Comparison of ENCODE assay signal across 8 cellular contexts in genomic region chr19:36771275-36772231, GRCh38. TPM values are rescaled to one million over a fixed set of nuclear protein-coding genes. Genes with fewer than 3 reads are reported as not detected.
DNase-seq lines count a peak whose midpoint lies in the region; ATAC-seq and TF ChIP-seq lines count a peak whose summit lies in the region.

No MANE protein-coding gene starts in this region.

- peak overlapping the region; percentile 97 for H3K4me2 ChIP-seq in neural progenitor cell

- H4K20me1 ChIP-seq in neural progenitor cell (ENCODE audit: low read depth), result no peaks in the 10 kb centered on the region

- H3F3A ChIP-seq in neural progenitor cell (ENCODE audit: low read depth), result no peaks in the 10 kb centered on the region

- H3K9ac ChIP-seq in neural progenitor cell, result peak overlapping the region; percentile 87

- H3K4me3 ChIP-seq in neural progenitor cell, result peak overlapping the region; percentile 74

- H3K9me3 ChIP-seq in neural progenitor cell (ENCODE audit: low read depth), result peaks cover 14% of the 10 kb centered on the region

- DNase-seq in activated naive CD4-positive, alpha-beta T cell treated with Interleukin-2 at 50 U/mL for 16 hours, result peak; percentile 12
- DNase-seq in activated naive CD4-positive, alpha-beta T cell (lab: John Stamatoyannopoulos, UW), result no peak
- DNase-seq in NCI-H2029 (lab: John Stamatoyannopoulos, UW) (peak; percentile 60), germinal center (ENCODE audit: low spot score) (peak; percentile 55), neural progenitor cell (ENCODE audit: low spot score) (peak; percentile 71), NCI-H1436 treated with DMSO at 0.1 percent for 48 hours (lab: John Stamatoyannopoulos, UW) (no peak)
- DNase-seq in activated T-cell treated with anti-CD3 and anti-CD28 coated beads, Interleukin-2, amount 50 U/mL, for 72 hours, result peak; percentile 64 to 71

- no peaks in the 10 kb centered on the region for H3K27me3 Mint-ChIP-seq in activated T-cell treated with anti-CD3 and anti-CD28 coated beads, Interleukin-2, amount 50 U/mL, for 72 hours (ENCODE audit: low read depth)
- H3K27me3 Mint-ChIP-seq in neural progenitor cell (ENCODE audit: insufficient read depth, low read depth), result peaks cover 5% of the 10 kb centered on the region

- H3K4me1 Mint-ChIP-seq in activated T-cell treated with anti-CD3 and anti-CD28 coated beads, Interleukin-2, amount 50 U/mL, for 72 hours (ENCODE audit: low read depth), result peaks cover 25% of the 10 kb centered on the region
- peaks cover 12% of the 10 kb centered on the region for H3K4me1 Mint-ChIP-seq in neural progenitor cell

- H2AFZ ChIP-seq in neural progenitor cell (replicated peaks), result peak overlapping the region; percentile 98

- H3K79me2 ChIP-seq in neural progenitor cell (ENCODE audit: low read depth), result peaks cover 64% of the 10 kb centered on the region

- no peaks in the 10 kb centered on the region for H3K4me1 ChIP-seq in neural progenitor cell

- peak overlapping the region; percentile 89 to 92 for H3K4me3 Mint-ChIP-seq in activated T-cell treated with anti-CD3 and anti-CD28 coated beads, Interleukin-2, amount 50 U/mL, for 72 hours
- peak overlapping the region; percentile 98 for H3K4me3 Mint-ChIP-seq in neural progenitor cell

- H3K27ac Mint-ChIP-seq in activated T-cell treated with anti-CD3 and anti-CD28 coated beads, Interleukin-2, amount 50 U/mL, for 72 hours, result peak overlapping the region; percentile 30
- no peak overlapping the region for H3K27ac Mint-ChIP-seq in neural progenitor cell

- H3K27ac ChIP-seq in neural progenitor cell, result peak overlapping the region; percentile 64

- peaks cover 5 to 14% of the 10 kb centered on the region in 2 donors for H3K9me3 Mint-ChIP-seq in activated T-cell treated with anti-CD3 and anti-CD28 coated beads, Interleukin-2, amount 50 U/mL, for 72 hours
- peaks cover 61% of the 10 kb centered on the region for H3K9me3 Mint-ChIP-seq in neural progenitor cell

- TF ChIP-seq CTCF in neural progenitor cell (IDR thresholded peaks at IDR 0.05), result no peak

- ATAC-seq in activated T-cell treated with anti-CD3 and anti-CD28 coated beads, Interleukin-2, amount 50 U/mL, for 72 hours (replicated peaks in 1 of 2), result peak; percentile 26 to 39
- ATAC-seq in HG02623 (IDR thresholded peaks at IDR 0.05; ENCODE audit: unreplicated experiment), result no peak

- H3K36me3 ChIP-seq in neural progenitor cell, result peaks cover 26% of the 10 kb centered on the region

- H3K27me3 ChIP-seq in neural progenitor cell, result no peaks in the 10 kb centered on the region

- peaks cover 26 to 65% of the 10 kb centered on the region in 2 donors for H3K36me3 Mint-ChIP-seq in activated T-cell treated with anti-CD3 and anti-CD28 coated beads, Interleukin-2, amount 50 U/mL, for 72 hours (ENCODE audit: insufficient read depth in 2 of 2)
- peaks cover 32% of the 10 kb centered on the region for H3K36me3 Mint-ChIP-seq in neural progenitor cell

RNA-seq across cellular contexts. Expression of gene ZNF850, which starts 1.1 kb away (rescaled TPM):
- total RNA-seq in activated T-cell treated with anti-CD3 and anti-CD28 coated beads, Interleukin-2, amount 50 U/mL, for 72 hours, result 10 to 100 TPM; 10.4 to 14.9 TPM
- total RNA-seq in neural progenitor cell (ENCODE audit: low replicate concordance), result 25.5 and 32.1 TPM in 2 replicates

Comparison
In these comparisons a context has a peak if more than half of its experiments do, and no peak if none do; other contexts are left out.
1. DNase-seq: peak in activated naive CD4-positive, alpha-beta T cell treated with Interleukin-2 at 50 U/mL for 16 hours (single experiment), NCI-H2029 (single experiment), activated T-cell treated with anti-CD3 and anti-CD28 coated beads, Interleukin-2, amount 50 U/mL, for 72 hours (2 of 2), germinal center (single experiment) and neural progenitor cell (single experiment); none in activated naive CD4-positive, alpha-beta T cell (0 of 4) and NCI-H1436 treated with DMSO at 0.1 percent for 48 hours (single experiment).